ENCODE assay signal across 22 cellular contexts in the genomic region with DNA sequence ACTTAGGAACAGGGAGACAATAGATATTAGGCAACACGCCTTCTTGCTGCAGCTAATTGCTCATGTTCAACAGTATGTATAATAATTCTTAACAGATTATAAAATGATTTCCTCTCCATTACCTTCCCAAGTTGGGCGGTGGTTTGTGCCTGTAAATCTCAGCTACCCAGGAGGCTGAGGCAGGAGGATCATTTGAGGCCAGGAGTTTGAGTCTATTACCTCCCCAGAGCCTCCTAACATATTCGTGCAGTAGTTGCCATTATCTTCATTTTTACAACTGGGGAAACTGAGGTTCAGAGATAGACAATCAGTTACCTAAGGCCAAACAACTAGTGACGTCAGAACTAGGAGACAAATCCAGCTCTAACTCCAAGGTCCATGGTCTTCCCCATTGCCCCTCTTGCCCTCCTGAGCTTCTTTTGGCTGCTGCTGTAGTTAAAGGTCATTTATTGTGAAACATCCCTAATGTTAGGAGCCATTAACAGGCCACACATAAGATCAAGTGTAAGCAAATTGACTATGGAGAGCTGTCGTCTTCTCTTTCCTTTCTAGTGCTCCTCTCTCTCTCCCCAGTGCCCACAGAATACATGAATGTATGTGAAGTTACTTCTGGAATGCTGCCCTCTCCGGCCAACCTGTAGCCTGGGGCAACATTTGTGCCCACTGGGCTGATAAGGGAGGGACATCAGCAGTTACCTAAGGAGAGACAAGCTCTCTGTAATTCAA. TPM values are rescaled to one million over a fixed set of nuclear protein-coding genes. Genes with fewer than 3 reads are reported as not detected.
DNase-seq lines count a peak whose midpoint lies in the region; ATAC-seq, FAIRE-seq and TF ChIP-seq lines count a peak whose summit lies in the region.
"Had no signal": no experiment of that assay in that cellular context is flagged by ENCODE, and none has a peak within 500 bp of the region (broad histone marks: within the 10 kb centered on the region; RNA-seq: fewer than 3 reads in every experiment).

No MANE protein-coding gene starts in this region.

- H3K9me3 ChIP-seq in esophagus (ENCODE audit: control insufficient read depth in 2 of 2, insufficient read depth in 1 of 2, low read depth in 1 of 2, low read length in 1 of 2) (no peaks in the 10 kb centered on the region), thyroid gland (no peaks in the 10 kb centered on the region)
- H3K9me3 ChIP-seq: suprapubic skin had no signal

- no peak overlapping the region for H3K4me3 Mint-ChIP-seq in osteocyte (ENCODE audit: unreplicated experiment)
- H3K4me3 Mint-ChIP-seq in effector memory CD8-positive, alpha-beta T cell, result no peak overlapping the region
- H3K4me3 Mint-ChIP-seq: activated CD4-positive, alpha-beta memory T cell treated with anti-CD3 and anti-CD28 coated beads, Interleukin-2, amount 10 ng/mL, durations not matched to agents 7 days and 5 days; nephron; stimulated activated effector memory CD8-positive, alpha-beta T cell treated with anti-CD3 and anti-CD28 coated beads, Interleukin-12 subunit alpha, Interleukin-12 subunit beta, amount 100 ng/mL, for 72 hours had no signal

- TF ChIP-seq CTCF in NB4 (IDR thresholded peaks at IDR 0.05; ENCODE audit: low read depth, low read length) (no peak), thyroid gland (IDR thresholded peaks at IDR 0.05) (no peak), osteocyte (IDR thresholded peaks at IDR 0.05) (no peak)

- H3K27me3 Mint-ChIP-seq in osteocyte (ENCODE audit: unreplicated experiment), result peaks cover 14% of the 10 kb centered on the region
- H3K27me3 Mint-ChIP-seq in effector memory CD8-positive, alpha-beta T cell, result peaks cover 0 to 13% of the 10 kb centered on the region in 2 donors

- peak overlapping the region; percentile 68 to 74 for H3K27ac ChIP-seq in esophagus (ENCODE audit: low read depth in 2 of 2, low read length in 1 of 2)
- H3K27ac ChIP-seq in thyroid gland, result peak overlapping the region; percentile 75 to 91 (median 77)
- H3K27ac ChIP-seq: brain microvascular endothelial cell, suprapubic skin had no signal

- DNase-seq in GM12891 (ENCODE audit: insufficient read length, low spot score) (no peak), NB4 (ENCODE audit: low read depth) (no peak), thyroid gland (no peak), osteocyte (ENCODE audit: extremely low spot score, unreplicated experiment) (no peak)
- DNase-seq in effector memory CD8-positive, alpha-beta T cell, result no peak
- DNase-seq: activated CD4-positive, alpha-beta memory T cell treated with anti-CD3 and anti-CD28 coated beads, Interleukin-2, amount 10 ng/mL, durations not matched to agents 7 days and 5 days; activated gamma-delta T cell treated with Interleukin-2 at 50 U/mL for 16 hours; brain microvascular endothelial cell; H7; MM.1S; NCI-H146; NCI-H2171 treated with DMSO at 0.1 percent for 48 hours; NCI-H524 treated with DMSO at 0.1 percent for 48 hours; posterior cingulate gyrus; SHP77; stimulated activated CD4-positive, alpha-beta T cell treated with anti-CD3 and anti-CD28 coated beads, Interleukin-2, amount 100 ng/mL, for 24 hours; SW 1271 had no signal

- intact Hi-C loops in thyroid gland (cut with DNase I), result no loop called here

- peak; percentile 13 for FAIRE-seq in GM12891 (lab: Jason Lieb, UNC)

- no peaks in the 10 kb centered on the region for H3K36me3 ChIP-seq in esophagus (ENCODE audit: control insufficient read depth in 2 of 2, insufficient read depth in 2 of 2, low read length in 1 of 2)
- H3K36me3 ChIP-seq in thyroid gland, result no peaks in the 10 kb centered on the region
- H3K36me3 ChIP-seq: brain microvascular endothelial cell, suprapubic skin had no signal

- whole genome bisulfite sequencing in esophagus, 2 donors, result 74% methylated on average over 6 of the region's 6 CpGs
- 68 to 77% methylated on average over 6 of the region's 6 CpGs for WGBS in thyroid gland, 2 donors

- no peaks in the 10 kb centered on the region for H3K4me1 Mint-ChIP-seq in osteocyte (ENCODE audit: unreplicated experiment)
- peaks cover 0 to 2% of the 10 kb centered on the region in 2 donors for H3K4me1 Mint-ChIP-seq in effector memory CD8-positive, alpha-beta T cell (ENCODE audit: low read depth in 2 of 2)
- H3K4me1 Mint-ChIP-seq: nephron had no signal

- TF ChIP-seq POLR2A in GM12891 (IDR thresholded peaks at IDR 0.05; ENCODE audit: low read depth, low read length), result no peak
- no peak for TF ChIP-seq POLR2A in NB4 (IDR thresholded peaks at IDR 0.05; ENCODE audit: extremely low read depth, insufficient read length)
- TF ChIP-seq POLR2A in thyroid gland (IDR thresholded peaks at IDR 0.05), result no peak

- H3K27ac Mint-ChIP-seq in osteocyte (ENCODE audit: unreplicated experiment), result no peak overlapping the region
- H3K27ac Mint-ChIP-seq in effector memory CD8-positive, alpha-beta T cell, result no peak overlapping the region
- H3K27ac Mint-ChIP-seq: activated CD4-positive, alpha-beta memory T cell treated with anti-CD3 and anti-CD28 coated beads, Interleukin-2, amount 10 ng/mL, durations not matched to agents 7 days and 5 days; stimulated activated effector memory CD8-positive, alpha-beta T cell treated with anti-CD3 and anti-CD28 coated beads, Interleukin-12 subunit alpha, Interleukin-12 subunit beta, amount 100 ng/mL, for 72 hours had no signal

- no peaks in the 10 kb centered on the region for H3K4me1 ChIP-seq in esophagus (ENCODE audit: control insufficient read depth in 2 of 2, insufficient read depth in 2 of 2, low read length in 1 of 2)
- peaks cover 24 to 28% of the 10 kb centered on the region in 2 donors for H3K4me1 ChIP-seq in thyroid gland
- H3K4me1 ChIP-seq: suprapubic skin had no signal

- H3K9me3 Mint-ChIP-seq in osteocyte (ENCODE audit: unreplicated experiment), result no peaks in the 10 kb centered on the region
- no peaks in the 10 kb centered on the region for H3K9me3 Mint-ChIP-seq in effector memory CD8-positive, alpha-beta T cell
- H3K9me3 Mint-ChIP-seq: nephron; stimulated activated effector memory CD8-positive, alpha-beta T cell treated with anti-CD3 and anti-CD28 coated beads, Interleukin-12 subunit alpha, Interleukin-12 subunit beta, amount 100 ng/mL, for 72 hours had no signal

- H3K36me3 Mint-ChIP-seq in osteocyte (ENCODE audit: unreplicated experiment), result no peaks in the 10 kb centered on the region
- H3K36me3 Mint-ChIP-seq in effector memory CD8-positive, alpha-beta T cell (ENCODE audit: insufficient read depth), result no peaks in the 10 kb centered on the region
- H3K36me3 Mint-ChIP-seq: stimulated activated effector memory CD8-positive, alpha-beta T cell treated with anti-CD3 and anti-CD28 coated beads, Interleukin-12 subunit alpha, Interleukin-12 subunit beta, amount 100 ng/mL, for 72 hours had no signal

- H3K4me3 ChIP-seq in NB4 (ENCODE audit: low read depth, low read length), result peak overlapping the region; percentile 59
- H3K4me3 ChIP-seq in esophagus (ENCODE audit: low read depth in 1 of 2, low read length in 2 of 2), result no peak overlapping the region
- H3K4me3 ChIP-seq in thyroid gland (replicated peaks in 1 of 3), result no peak overlapping the region
- H3K4me3 ChIP-seq: suprapubic skin had no signal

- H3K27me3 ChIP-seq in esophagus (ENCODE audit: control insufficient read depth in 1 of 2, insufficient read depth in 2 of 2, low read length in 2 of 2) (no peaks in the 10 kb centered on the region), thyroid gland (no peaks in the 10 kb centered on the region)
- H3K27me3 ChIP-seq: brain microvascular endothelial cell, suprapubic skin had no signal

- ATAC-seq in GM19397 (IDR thresholded peaks at IDR 0.05; ENCODE audit: unreplicated experiment), result no peak
- no peak for ATAC-seq in effector memory CD8-positive, alpha-beta T cell (replicated peaks)
- ATAC-seq: stimulated activated effector memory CD8-positive, alpha-beta T cell treated with anti-CD3 and anti-CD28 coated beads, Interleukin-12 subunit alpha, Interleukin-12 subunit beta, amount 100 ng/mL, for 72 hours had no signal

TF ChIP-seq in GM12891, 5 proteins besides CTCF, POLR2A, EP300 and RAD21:
- TF ChIP-seq POU2F2 (IDR thresholded peaks at IDR 0.05; ENCODE audit: low read depth, low read length) (no peak), POLR2AphosphoS5 (IDR thresholded peaks at IDR 0.05; ENCODE audit: low read depth, low read length) (no peak), PAX5 (IDR thresholded peaks at IDR 0.05; ENCODE audit: insufficient read depth, low read length, severe bottlenecking) (no peak), SPI1 (IDR thresholded peaks at IDR 0.05; ENCODE audit: low read depth, low read length) (no peak), TAF1 (IDR thresholded peaks at IDR 0.05; ENCODE audit: low read depth, low read length) (no peak)
TF ChIP-seq in GM12891: peak in this region for 0.

RNA-seq across cellular contexts. Expression of a gene that starts 40.4 kb away (rescaled TPM):
- polyA plus RNA-seq in GM12891 (2012; ENCODE audit: low read depth, missing spikeins), result 10.2 TPM
- 1 to 10 TPM; 2.4 to 3.1 TPM for polyA plus RNA-seq in esophagus
- 1 to 10 TPM; 1.4 to 2.0 (median 1.6) TPM for total RNA-seq in thyroid gland
- 0.08 TPM in 1 of 2 replicates, not detected in the other for total RNA-seq in osteocyte

RNA-seq across cellular contexts. Expression of a gene that starts 47.7 kb away (rescaled TPM):
- 10.0 TPM for polyA plus RNA-seq in GM12891 (2012; ENCODE audit: low read depth, missing spikeins)
- polyA plus RNA-seq in esophagus, result 1 to 10 TPM; 6.3 to 7.3 TPM
- 10 to 100 TPM; 19.3 to 27.7 (median 20.0) TPM for total RNA-seq in thyroid gland
- 17.5 and 18.4 TPM in 2 replicates for total RNA-seq in osteocyte
